1 cellular context compared by ENCODE assay signal in the genomic region with DNA sequence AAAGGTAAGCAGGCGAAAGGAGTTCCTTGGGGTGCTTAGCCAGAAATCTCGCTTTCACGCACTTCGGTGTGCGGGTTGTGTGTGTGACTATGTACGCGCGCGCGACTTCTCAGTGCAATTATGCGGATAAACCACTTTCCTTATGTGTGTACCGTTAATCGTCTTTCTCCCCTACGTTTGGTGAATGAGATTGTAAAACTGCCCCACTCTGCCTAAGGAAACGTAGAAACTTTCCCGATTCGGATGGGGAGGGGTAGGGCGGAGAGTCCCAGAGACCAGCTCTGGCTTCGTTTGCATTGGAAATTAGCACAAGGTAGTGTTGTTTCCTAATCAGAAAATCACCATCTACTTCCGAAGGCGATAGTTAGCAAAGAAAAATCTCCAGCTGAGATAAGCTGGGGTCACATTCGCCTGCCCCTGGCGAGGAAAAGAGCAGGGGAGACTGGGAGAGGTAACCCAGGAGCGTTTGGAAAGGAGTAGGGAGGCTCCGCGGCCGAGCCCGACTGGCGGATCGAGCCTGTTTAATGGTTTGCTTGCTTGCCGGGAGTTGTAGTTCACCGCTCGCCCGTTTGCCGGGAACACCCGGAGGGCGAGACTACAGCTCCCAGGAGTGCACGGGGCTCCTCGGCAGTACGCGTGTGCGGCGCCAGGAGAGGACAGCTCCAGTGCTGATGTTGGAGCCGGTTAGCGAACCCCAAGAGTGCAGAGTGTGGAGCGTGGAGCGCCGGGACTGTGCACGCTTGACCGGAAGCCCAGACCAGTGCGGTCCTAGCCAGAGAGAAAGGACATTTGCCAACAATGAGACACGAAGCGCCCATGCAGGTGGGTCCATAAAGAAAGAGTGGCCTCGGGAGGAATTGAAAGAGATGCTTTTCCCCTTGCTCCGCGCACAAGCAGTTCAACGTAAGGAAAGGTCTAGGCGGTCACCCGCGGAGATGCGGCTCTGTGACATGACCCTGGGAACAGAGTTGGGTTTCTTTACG.
TF ChIP-seq lines count a peak whose summit lies in the region.

A gene with protein sequence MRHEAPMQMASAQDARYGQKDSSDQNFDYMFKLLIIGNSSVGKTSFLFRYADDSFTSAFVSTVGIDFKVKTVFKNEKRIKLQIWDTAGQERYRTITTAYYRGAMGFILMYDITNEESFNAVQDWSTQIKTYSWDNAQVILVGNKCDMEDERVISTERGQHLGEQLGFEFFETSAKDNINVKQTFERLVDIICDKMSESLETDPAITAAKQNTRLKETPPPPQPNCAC (plus strand): TSS at position 665 of the 983 bp plus-strand sequence. CDS start 134 bp downstream, at position 799.

TF ChIP-seq in IMR-90, 13 proteins besides CTCF, POLR2A, EP300 and RAD21:
- no peak for TF ChIP-seq NFE2L2 (IDR thresholded peaks at IDR 0.05; ENCODE audit: low read depth, low read length)
- peak; percentile 48; the same call in 1 of the 2 replicates for TF ChIP-seq MAZ (IDR thresholded peaks at IDR 0.05; ENCODE audit: borderline replicate concordance, low read depth, low read length)
- 0 out of 2 replicates have a peak, but pooled peaks have one; percentile 6 for TF ChIP-seq BHLHE40 (IDR thresholded peaks at IDR 0.05; ENCODE audit: low read depth, low read length)
- peak; percentile 90 for TF ChIP-seq MXI1 (IDR thresholded peaks at IDR 0.05; ENCODE audit: borderline replicate concordance, low read depth, low read length)
